ENCODE assay signal across 28 cellular contexts in genomic region chr6:68025764-68026163, GRCh38.
"Had no signal": no experiment of that assay in that cellular context is flagged by ENCODE, and none has a peak within 500 bp of the region (broad histone marks: within the 10 kb centered on the region; RNA-seq: fewer than 3 reads in every experiment).

No MANE protein-coding gene starts in this region.

- H3K27ac ChIP-seq: ovary, parathyroid adenoma, prostate gland, right lobe of liver, sigmoid colon, suprapubic skin, testis, tibial artery, transverse colon, upper lobe of right lung, uterus had no signal

- DNase-seq: naive B cell; naive thymus-derived CD8-positive, alpha-beta T cell; nephron progenitor cell; occipital lobe; ovary; retina; right cardiac atrium; right lobe of liver; sigmoid colon; small intestine; stimulated activated CD4-positive, alpha-beta T cell treated with anti-CD3 and anti-CD28 coated beads, Interleukin-15, amount 100 ng/mL, for 24 hours; stimulated activated CD4-positive, alpha-beta T cell treated with anti-CD3 and anti-CD28 coated beads, Interleukin-4, amount 100 ng/mL, for 1 hour; stimulated activated CD4-positive, alpha-beta T cell treated with anti-CD3 and anti-CD28 coated beads, Interleukin-4, amount 100 ng/mL, for 4 hours; stimulated activated CD8-positive, alpha-beta memory T cell treated with anti-CD3 and anti-CD28 coated beads, Interleukin-4, amount 100 ng/mL, for 48 hours; stimulated activated naive CD4-positive, alpha-beta T cell; stimulated activated naive CD8-positive, alpha-beta T cell treated with anti-CD3 and anti-CD28 coated beads, Interleukin-15, amount 100 ng/mL, for 72 hours; stimulated activated naive CD8-positive, alpha-beta T cell treated with anti-CD3 and anti-CD28 coated beads, Interleukin-15, Interleukin-2, amounts not matched to agents 100 U/mL and 50 U/mL, for 24 hours; substantia nigra; testis; tibial artery; transverse colon; upper lobe of right lung; uterus had no signal

- H3K36me3 ChIP-seq: ovary, prostate gland, right lobe of liver, sigmoid colon, suprapubic skin, tibial artery, transverse colon, upper lobe of right lung, uterus had no signal

- H3K9me3 ChIP-seq: ovary, prostate gland, right lobe of liver, suprapubic skin, testis, tibial artery, upper lobe of right lung, uterus had no signal

- H3K79me2 ChIP-seq: parathyroid adenoma had no signal

- H3K9ac ChIP-seq: parathyroid adenoma had no signal

- ATAC-seq: naive thymus-derived CD8-positive, alpha-beta T cell; natural killer cell treated with Interleukin-12 subunit alpha and Interleukin-12 subunit beta and Interleukin-15 and Interleukin-18, amount 100 ng/mL, for 72 hours; right cardiac atrium; right lobe of liver; stimulated activated memory B cell treated with anti-CD40 and anti-IgM and Interleukin-4, amounts not matched to agents 10 μg/mL and 1 μg/mL and 100 μg/mL, for 72 hours; stimulated activated naive CD8-positive, alpha-beta T cell treated with anti-CD3 and anti-CD28 coated beads, Interleukin-15, amount 100 ng/mL, for 72 hours; stimulated activated naive CD8-positive, alpha-beta T cell treated with anti-CD3 and anti-CD28 coated beads, Interleukin-15, Interleukin-2, amounts not matched to agents 100 U/mL and 50 U/mL, for 24 hours; upper lobe of right lung had no signal

- H3K4me1 ChIP-seq: parathyroid adenoma, prostate gland, right lobe of liver, sigmoid colon, suprapubic skin, testis, tibial artery, transverse colon, upper lobe of right lung, uterus had no signal

- H3K4me3 ChIP-seq: ovary, prostate gland, right lobe of liver, sigmoid colon, suprapubic skin, testis, tibial artery, transverse colon, upper lobe of right lung, uterus had no signal

- H2AFZ ChIP-seq: parathyroid adenoma had no signal

- H3K27me3 ChIP-seq: ovary, right lobe of liver, sigmoid colon, suprapubic skin, testis, tibial artery, transverse colon, upper lobe of right lung, uterus had no signal
